ENCODE assay signal across 16 cellular contexts in genomic region chr1:181094402-181094801, GRCh38. TPM values are rescaled to one million over a fixed set of nuclear protein-coding genes. Genes with fewer than 3 reads are reported as not detected.
A peak's percentile ranks its signal among the peaks of the same experiment; 100 is the strongest.
DNase-seq lines count a peak whose midpoint lies in the region; ATAC-seq, FAIRE-seq and TF ChIP-seq lines count a peak whose summit lies in the region.
"Had no signal": no experiment of that assay in that cellular context is flagged by ENCODE, and none has a peak within 500 bp of the region (broad histone marks: within the 10 kb centered on the region; RNA-seq: fewer than 3 reads in every experiment).

No MANE protein-coding gene starts in this region.

- TF ChIP-seq POLR2A in H54 (IDR thresholded peaks at IDR 0.05; ENCODE audit: low read depth, low read length): no peak

- H3K9me3 ChIP-seq in SJCRH30 (replicated peaks): no peaks in the 10 kb centered on the region
- no peaks in the 10 kb centered on the region for H3K9me3 ChIP-seq in iPS-18a (ENCODE audit: control insufficient read depth, low read depth, low read length)
- no peaks in the 10 kb centered on the region for H3K9me3 ChIP-seq in psoas muscle
- H3K9me3 ChIP-seq: BLaER1 had no signal

- peaks cover 42% of the 10 kb centered on the region for H3K79me2 ChIP-seq in ACC112 (ENCODE audit: control insufficient read depth, insufficient read depth, low read length, unreplicated experiment)

- no peak for FAIRE-seq in H54 (lab: Jason Lieb, UNC)

- H3K4me3 ChIP-seq in ACC112 (ENCODE audit: low read depth, low read length) (peak overlapping the region; percentile 31; the same call in 1 of the 2 replicates), SJCRH30 (no peak overlapping the region), iPS-18a (ENCODE audit: low read length) (no peak overlapping the region), psoas muscle (no peak overlapping the region)
- H3K4me3 ChIP-seq: BLaER1 had no signal

- H3K4me1 ChIP-seq in ACC112 (ENCODE audit: control insufficient read depth, insufficient read depth, low read length, unreplicated experiment) (peaks cover 74% of the 10 kb centered on the region), SJCRH30 (peaks cover 55% of the 10 kb centered on the region), iPS-18a (ENCODE audit: control insufficient read depth, low read depth, low read length) (peaks cover 51% of the 10 kb centered on the region), psoas muscle (peaks cover 68% of the 10 kb centered on the region)

- H3K27ac ChIP-seq in ACC112 (ENCODE audit: low read depth, low read length): peak overlapping the region; percentile 80
- peak overlapping the region; percentile 88; the same call in 1 of the 2 replicates for H3K27ac ChIP-seq in SJCRH30
- H3K27ac ChIP-seq in iPS-18a (ENCODE audit: low read length): peak overlapping the region; percentile 2
- peak overlapping the region; percentile 53 for H3K27ac ChIP-seq in psoas muscle
- H3K27ac ChIP-seq: BLaER1 had no signal

- no peak for ATAC-seq in psoas muscle
- ATAC-seq: esophagus mucosa had no signal

- H3K9ac ChIP-seq in iPS-18a (ENCODE audit: low read length): no peak overlapping the region
- H3K9ac ChIP-seq: BLaER1 had no signal

- H3K36me3 ChIP-seq in ACC112 (ENCODE audit: insufficient read depth, low read length) (peaks cover 30% of the 10 kb centered on the region), SJCRH30 (peaks cover 33% of the 10 kb centered on the region), iPS-18a (ENCODE audit: control insufficient read depth, low read depth, low read length) (no peaks in the 10 kb centered on the region), psoas muscle (ENCODE audit: insufficient read depth in 1 of 2, low read depth in 1 of 2) (no peaks in the 10 kb centered on the region)

- no peak overlapping the region for H2AFZ ChIP-seq in ACC112 (ENCODE audit: low read length, unreplicated experiment)

- 29 to 52% (median 30%) methylated on average over 3 of the region's 3 CpGs for WGBS in psoas muscle, 3 donors

- DNase-seq in SJCRH30: no peak
- no peak for DNase-seq in psoas muscle
- DNase-seq in islet precursor cell: no peak
- no peak for DNase-seq in H54 (ENCODE audit: insufficient read length, low spot score)
- no peak for DNase-seq in dedifferentiated amniotic fluid mesenchymal stem cell (ENCODE audit: extremely low spot score)
- DNase-seq in H4 (ENCODE audit: low spot score): no peak
- DNase-seq: activated CD4-positive, alpha-beta T cell treated with anti-CD3 and anti-CD28 coated beads, Interleukin-2, amount 50 U/mL, for 1 hour; central memory CD4-positive, alpha-beta T cell; H7; MV-4-11; nucleus accumbens; stimulated activated naive CD4-positive, alpha-beta T cell treated with Interleukin-2 at 50 U/mL for 16 hours had no signal

- TF ChIP-seq CTCF in psoas muscle (IDR thresholded peaks at IDR 0.05): no peak

- intact Hi-C loops in psoas muscle (cut with DNase I): no loop called here

- no peaks in the 10 kb centered on the region for H3K27me3 ChIP-seq in ACC112 (ENCODE audit: insufficient read depth, low read length)
- H3K27me3 ChIP-seq in SJCRH30: no peaks in the 10 kb centered on the region
- peaks cover 37% of the 10 kb centered on the region for H3K27me3 ChIP-seq in iPS-18a (ENCODE audit: control insufficient read depth, insufficient read depth, low read length)
- H3K27me3 ChIP-seq in psoas muscle (ENCODE audit: insufficient read depth in 3 of 3, low read length in 2 of 3): no peaks in the 10 kb centered on the region
- H3K27me3 ChIP-seq: BLaER1 had no signal

RNA-seq across cellular contexts. Expression of gene IER5, which starts 5.9 kb away (rescaled TPM):
- 30.3 and 31.9 TPM in 2 replicates for total RNA-seq in SJCRH30 (2014; rRNA removed; shearing (Covaris generic))
- 100 to 1,000 TPM in 1 of 4 donors, 10 to 100 TPM in 3; 19.9 to 110 (median 48.6) TPM for total RNA-seq in psoas muscle
- polyA plus RNA-seq in psoas muscle: 10 to 100 TPM; 22.8 to 47.5 (median 33.1) TPM
- 4.7 and 6.0 TPM in 2 replicates for total RNA-seq in H4 (2014; rRNA removed; shearing (Covaris generic))

Comparison
In these comparisons a context has a peak if more than half of its experiments do, and no peak if none do; other contexts are left out.
1. H3K27ac ChIP-seq: peak in every context shown above with its lines; median percentile 88 in SJCRH30; 80 in ACC112; 53 in psoas muscle; 2 in iPS-18a.